Comparison of ENCODE assay signal across 8 cellular contexts in genomic region chr13:99655351-99656091, GRCh38. TPM values are rescaled to one million over a fixed set of nuclear protein-coding genes. Genes with fewer than 3 reads are reported as not detected.
DNase-seq lines count a peak whose midpoint lies in the region; ATAC-seq lines count a peak whose summit lies in the region.

No MANE protein-coding gene starts in this region.

- H3K27ac ChIP-seq in ACC112 (ENCODE audit: low read depth, low read length): peak overlapping the region; percentile 82

- H3K4me1 ChIP-seq in ACC112 (ENCODE audit: control insufficient read depth, insufficient read depth, low read length, unreplicated experiment): peaks cover 18% of the 10 kb centered on the region

- peak; percentile 34 for ATAC-seq in HG02759 (IDR thresholded peaks at IDR 0.05; ENCODE audit: unreplicated experiment)
- ATAC-seq in left colon: peak; percentile 28
- no peak for ATAC-seq in GM19452 (IDR thresholded peaks at IDR 0.05; ENCODE audit: unreplicated experiment)

- DNase-seq in activated T-cell treated with anti-CD3 and anti-CD28 coated beads, Interleukin-2, amount 50 U/mL, for 48 hours: peak; percentile 64 to 69
- DNase-seq in left colon (no peak), NAMALWA (ENCODE audit: low spot score) (no peak), inferior parietal cortex (ENCODE audit: extremely low spot score) (no peak), DMS153 treated with DMSO at 0.1 percent for 48 hours (lab: John Stamatoyannopoulos, UW; ENCODE audit: unreplicated experiment) (no peak)

- H2AFZ ChIP-seq in ACC112 (ENCODE audit: low read length, unreplicated experiment): peak overlapping the region; percentile 79

- H3K4me3 ChIP-seq in ACC112 (ENCODE audit: low read depth, low read length): peak overlapping the region; percentile 45

- H3K27me3 ChIP-seq in ACC112 (ENCODE audit: insufficient read depth, low read length): no peaks in the 10 kb centered on the region

- H3K36me3 ChIP-seq in ACC112 (ENCODE audit: insufficient read depth, low read length): no peaks in the 10 kb centered on the region

- intact Hi-C loops in left colon (cut with DNase I, micrococcal nuclease): loop anchor here in 1 of 2 donors (5.0 kb wide), 1 partner anchor 862 kb away; no protein-coding TSS in a partner anchor

- H3K79me2 ChIP-seq in ACC112 (ENCODE audit: control insufficient read depth, insufficient read depth, low read length, unreplicated experiment): no peaks in the 10 kb centered on the region

RNA-seq across cellular contexts. Expression of gene CLYBL, which starts 49.0 kb away (rescaled TPM):
- 10 to 100 TPM; 28.8 to 30.3 TPM for total RNA-seq in left colon

Comparison
In these comparisons a context has a peak if more than half of its experiments do, and no peak if none do; other contexts are left out.
1. DNase-seq: peak in activated T-cell treated with anti-CD3 and anti-CD28 coated beads, Interleukin-2, amount 50 U/mL, for 48 hours (2 of 2); none in left colon (0 of 2), NAMALWA (single experiment), inferior parietal cortex (single experiment) and DMS153 treated with DMSO at 0.1 percent for 48 hours (single experiment).